Comparison of ENCODE assay signal across 9 cellular contexts in the genomic region with DNA sequence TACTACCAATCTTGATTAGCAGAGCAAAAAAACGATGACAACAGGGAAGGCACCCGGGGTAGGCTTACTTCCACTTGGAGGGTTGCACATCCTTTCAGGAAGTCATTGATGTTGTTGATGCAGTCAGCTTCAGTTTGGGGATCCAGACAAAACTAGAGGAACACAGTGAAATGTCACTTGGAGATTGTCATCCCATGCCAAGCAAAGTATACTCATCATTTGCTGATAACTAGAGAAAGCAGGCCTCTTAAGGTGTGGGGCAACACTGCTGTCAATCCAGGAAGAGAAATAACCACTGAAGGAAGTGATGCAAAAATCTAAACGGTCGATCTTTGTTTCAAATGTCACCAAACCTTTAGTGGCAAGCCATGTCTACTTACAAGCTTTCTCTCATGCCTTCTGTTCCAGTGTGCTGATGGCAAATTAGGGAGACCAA. TPM values are rescaled to one million over a fixed set of nuclear protein-coding genes. Genes with fewer than 3 reads are reported as not detected.
DNase-seq lines count a peak whose midpoint lies in the region; ATAC-seq and TF ChIP-seq lines count a peak whose summit lies in the region.
"Had no signal": no experiment of that assay in that cellular context is flagged by ENCODE, and none has a peak within 500 bp of the region (broad histone marks: within the 10 kb centered on the region; RNA-seq: fewer than 3 reads in every experiment).

No MANE protein-coding gene starts in this region.

- intact Hi-C loops in activated T-helper 1 cell treated with anti-CD3 and anti-CD28 coated beads, Interleukin-12 subunit alpha, Interleukin-12 subunit beta, Interleukin-2, Interleukin-4 antibody, amounts not matched to agents 30 ng/mL and 10 ng/mL and 1 ng/mL, durations not matched to agents 14 hours and 24 hours and 36 hours (cut with micrococcal nuclease): loop anchor here (1.0 to 2.0 kb wide), 5 partner anchors 11 to 283 kb away; a partner anchor contains a TSS

- peaks cover 76% of the 10 kb centered on the region for H3K4me1 Mint-ChIP-seq in activated T-helper 1 cell treated with anti-CD3 and anti-CD28 coated beads, Interleukin-12 subunit alpha, Interleukin-12 subunit beta, Interleukin-2, Interleukin-4 antibody, amounts not matched to agents 30 ng/mL and 10 ng/mL and 1 ng/mL, durations not matched to agents 14 hours and 24 hours and 36 hours (ENCODE audit: low read depth)
- H3K4me1 Mint-ChIP-seq in endothelial cell (ENCODE audit: unreplicated experiment): peaks cover 36% of the 10 kb centered on the region

- no peak overlapping the region for H2BK12ac ChIP-seq in trophoblast cell (ENCODE audit: low read length)

- H3K27ac Mint-ChIP-seq in activated T-helper 1 cell treated with anti-CD3 and anti-CD28 coated beads, Interleukin-12 subunit alpha, Interleukin-12 subunit beta, Interleukin-2, Interleukin-4 antibody, amounts not matched to agents 30 ng/mL and 10 ng/mL and 1 ng/mL, durations not matched to agents 14 hours and 24 hours and 36 hours: peak overlapping the region; percentile 95
- H3K27ac Mint-ChIP-seq in endothelial cell (ENCODE audit: unreplicated experiment): no peak overlapping the region

- no peak overlapping the region for H3K14ac ChIP-seq in trophoblast cell (ENCODE audit: low read length)

- ATAC-seq in HG03378 (IDR thresholded peaks at IDR 0.05; ENCODE audit: unreplicated experiment) (peak; percentile 37), left lobe of liver (no peak)

- no peak for TF ChIP-seq CTCF in endothelial cell (IDR thresholded peaks at IDR 0.05; ENCODE audit: unreplicated experiment)

- H3K79me1 ChIP-seq in trophoblast cell (ENCODE audit: low read length): no peaks in the 10 kb centered on the region

- no peak overlapping the region for H2AK5ac ChIP-seq in trophoblast cell (ENCODE audit: low read length)

- no peak overlapping the region for H3K4me2 ChIP-seq in trophoblast cell (ENCODE audit: low read length)

- no peak overlapping the region for H3K23ac ChIP-seq in trophoblast cell (ENCODE audit: low read length)

- H3K36me3 Mint-ChIP-seq in activated T-helper 1 cell treated with anti-CD3 and anti-CD28 coated beads, Interleukin-12 subunit alpha, Interleukin-12 subunit beta, Interleukin-2, Interleukin-4 antibody, amounts not matched to agents 30 ng/mL and 10 ng/mL and 1 ng/mL, durations not matched to agents 14 hours and 24 hours and 36 hours (ENCODE audit: low read depth): peaks cover 12% of the 10 kb centered on the region
- no peaks in the 10 kb centered on the region for H3K36me3 Mint-ChIP-seq in endothelial cell (ENCODE audit: low read depth, unreplicated experiment)

- no peaks in the 10 kb centered on the region for H3K27me3 ChIP-seq in trophoblast cell (ENCODE audit: insufficient read depth, low read length)

- H3K4me3 Mint-ChIP-seq in activated T-helper 1 cell treated with anti-CD3 and anti-CD28 coated beads, Interleukin-12 subunit alpha, Interleukin-12 subunit beta, Interleukin-2, Interleukin-4 antibody, amounts not matched to agents 30 ng/mL and 10 ng/mL and 1 ng/mL, durations not matched to agents 14 hours and 24 hours and 36 hours: peak overlapping the region; percentile 93
- H3K4me3 Mint-ChIP-seq in endothelial cell (ENCODE audit: unreplicated experiment): no peak overlapping the region

- H3K4me3 ChIP-seq in skin epidermis (peak overlapping the region in 5 of 7 experiments; percentile 10 to 29 (median 27)), trophoblast cell (ENCODE audit: low read depth, low read length) (no peak overlapping the region)

- peak overlapping the region in 14 of 21 experiments; percentile 31 to 88 (median 56) for H3K27ac ChIP-seq in skin epidermis
- H3K27ac ChIP-seq in trophoblast cell (ENCODE audit: low read depth, low read length): no peak overlapping the region
- H3K27ac ChIP-seq: 22Rv1 had no signal

- no CpG with 5 or more reads among the region's 4 CpGs for WGBS in trophoblast cell (ENCODE audit: extremely low coverage, insufficient coverage, insufficient read length)

- peaks cover 0 to 2% of the 10 kb centered on the region in 2 experiments for H3K4me1 ChIP-seq in trophoblast cell (ENCODE audit: control insufficient read depth in 1 of 2, insufficient read depth in 2 of 2, low read length in 2 of 2)

- H3K4ac ChIP-seq in trophoblast cell (ENCODE audit: low read depth, low read length): no peak overlapping the region

- DNase-seq in DMS 273 (lab: John Stamatoyannopoulos, UW; ENCODE audit: unreplicated experiment) (peak; percentile 32), DMS 273 treated with DMSO at 0.1 percent for 48 hours (lab: John Stamatoyannopoulos, UW) (no peak), endothelial cell (ENCODE audit: low spot score) (no peak), left lobe of liver (ENCODE audit: low spot score) (no peak), trophoblast cell (no peak)
- DNase-seq in activated T-helper 1 cell treated with anti-CD3 and anti-CD28 coated beads, Interleukin-12 subunit alpha, Interleukin-12 subunit beta, Interleukin-2, Interleukin-4 antibody, amounts not matched to agents 30 ng/mL and 10 ng/mL and 1 ng/mL, durations not matched to agents 14 hours and 24 hours and 36 hours (ENCODE audit: low spot score): peak; percentile 18

- H3K27me3 Mint-ChIP-seq in activated T-helper 1 cell treated with anti-CD3 and anti-CD28 coated beads, Interleukin-12 subunit alpha, Interleukin-12 subunit beta, Interleukin-2, Interleukin-4 antibody, amounts not matched to agents 30 ng/mL and 10 ng/mL and 1 ng/mL, durations not matched to agents 14 hours and 24 hours and 36 hours (ENCODE audit: insufficient read depth): no peaks in the 10 kb centered on the region
- no peaks in the 10 kb centered on the region for H3K27me3 Mint-ChIP-seq in endothelial cell (ENCODE audit: unreplicated experiment)

- no peak overlapping the region for H3K18ac ChIP-seq in trophoblast cell (ENCODE audit: low read length)

- no peaks in the 10 kb centered on the region for H3K79me2 ChIP-seq in trophoblast cell (ENCODE audit: control insufficient read depth, insufficient read depth, low read length, poor library complexity)

- no peak overlapping the region for H4K12ac ChIP-seq in trophoblast cell (ENCODE audit: low read depth, low read length)

- H3K9me3 Mint-ChIP-seq in activated T-helper 1 cell treated with anti-CD3 and anti-CD28 coated beads, Interleukin-12 subunit alpha, Interleukin-12 subunit beta, Interleukin-2, Interleukin-4 antibody, amounts not matched to agents 30 ng/mL and 10 ng/mL and 1 ng/mL, durations not matched to agents 14 hours and 24 hours and 36 hours: no peaks in the 10 kb centered on the region
- H3K9me3 Mint-ChIP-seq in endothelial cell (ENCODE audit: unreplicated experiment): no peaks in the 10 kb centered on the region

- no peaks in the 10 kb centered on the region for H3K9me3 ChIP-seq in trophoblast cell (ENCODE audit: insufficient read depth, low read depth, low read length)

- no peaks in the 10 kb centered on the region for H3K36me3 ChIP-seq in trophoblast cell (ENCODE audit: control insufficient read depth in 1 of 2, insufficient read depth in 2 of 2, low read length in 2 of 2)

- H4K8ac ChIP-seq in trophoblast cell (ENCODE audit: low read depth, low read length): no peak overlapping the region

- H3K9ac ChIP-seq in trophoblast cell (ENCODE audit: low read length): no peak overlapping the region

- H2AFZ ChIP-seq in trophoblast cell (ENCODE audit: insufficient read depth, low read length, poor library complexity): no peak overlapping the region

- H2BK120ac ChIP-seq in trophoblast cell (ENCODE audit: insufficient read depth, low read length, poor library complexity): no peak overlapping the region

- H2BK5ac ChIP-seq in trophoblast cell (ENCODE audit: low read depth, low read length, poor library complexity): no peak overlapping the region

- no peak overlapping the region for H4K91ac ChIP-seq in trophoblast cell (ENCODE audit: low read depth, low read length)

RNA-seq across cellular contexts. Expression of a gene that starts 1.4 kb away (rescaled TPM):
- total RNA-seq in activated T-helper 1 cell treated with anti-CD3 and anti-CD28 coated beads, Interleukin-12 subunit alpha, Interleukin-12 subunit beta, Interleukin-2, Interleukin-4 antibody, amounts not matched to agents 30 ng/mL and 10 ng/mL and 1 ng/mL, durations not matched to agents 14 hours and 24 hours and 36 hours: 39.8 and 40.8 TPM in 2 replicates
- 18.8 TPM for total RNA-seq in endothelial cell (ENCODE audit: unreplicated experiment)
- 3.0 TPM for total RNA-seq in left lobe of liver
- polyA plus RNA-seq in trophoblast cell (2013): 0.44 and 0.46 TPM in 2 replicates

Comparison
In these comparisons a context has a peak if more than half of its experiments do, and no peak if none do; other contexts are left out.
1. DNase-seq: peak in DMS 273 (single experiment) and activated T-helper 1 cell treated with anti-CD3 and anti-CD28 coated beads, Interleukin-12 subunit alpha, Interleukin-12 subunit beta, Interleukin-2, Interleukin-4 antibody, amounts not matched to agents 30 ng/mL and 10 ng/mL and 1 ng/mL, durations not matched to agents 14 hours and 24 hours and 36 hours (single experiment); none in DMS 273 treated with DMSO at 0.1 percent for 48 hours (single experiment), endothelial cell (single experiment), left lobe of liver (single experiment) and trophoblast cell (0 of 2).